ENCODE assay signal across 17 cellular contexts in the genomic region with DNA sequence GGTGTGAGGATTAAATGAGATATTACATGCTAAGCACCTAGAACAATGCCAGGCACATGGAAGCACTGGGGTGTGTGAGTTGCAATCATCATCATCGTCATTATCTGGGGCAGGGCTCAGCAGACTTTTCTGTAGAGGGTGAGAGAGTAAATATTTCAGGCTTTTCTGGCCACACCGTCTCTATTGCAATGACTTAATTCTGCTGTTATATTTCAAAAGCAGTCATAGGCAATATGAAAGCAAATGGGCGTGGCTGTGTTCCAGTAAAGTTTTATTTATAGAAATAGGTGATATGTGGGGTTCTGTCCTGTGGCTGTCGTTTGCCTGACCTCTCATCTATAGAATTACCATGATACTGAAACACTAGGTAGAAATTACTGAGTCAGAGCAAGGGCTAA.
DNase-seq lines count a peak whose midpoint lies in the region; ATAC-seq and TF ChIP-seq lines count a peak whose summit lies in the region.
"Had no signal": no experiment of that assay in that cellular context is flagged by ENCODE, and none has a peak within 500 bp of the region (broad histone marks: within the 10 kb centered on the region; RNA-seq: fewer than 3 reads in every experiment).

No MANE protein-coding gene starts in this region.

- no peak overlapping the region for H3K4me3 Mint-ChIP-seq in activated T-cell treated with anti-CD3 and anti-CD28 coated beads, Interleukin-2, amount 50 U/mL, for 24 hours
- H3K4me3 Mint-ChIP-seq: activated CD8-positive, alpha-beta T cell treated with anti-CD3 and anti-CD28 coated beads for 36 hours; activated naive CD8-positive, alpha-beta T cell treated with anti-CD3 and anti-CD28 coated beads for 36 hours; activated T-cell treated with anti-CD3 and anti-CD28 coated beads, Interleukin-2, amount 50 U/mL, for 4 hours; memory B cell; T-helper 17 cell; WTC11 had no signal

- no peaks in the 10 kb centered on the region for H3K27me3 ChIP-seq in adrenal gland
- no peaks in the 10 kb centered on the region for H3K27me3 ChIP-seq in prostate gland (replicated peaks; ENCODE audit: insufficient read depth)
- no peaks in the 10 kb centered on the region for H3K27me3 ChIP-seq in transverse colon
- H3K27me3 ChIP-seq: SJSA1 had no signal

- 73 to 79% (median 74%) methylated on average over 4 of the region's 4 CpGs for WGBS in adrenal gland, 4 donors
- WGBS in prostate gland, result 56% methylated on average over 4 of the region's 4 CpGs
- WGBS in transverse colon (ENCODE audit: low coverage in 1 of 2), 2 donors, result 29 to 33% methylated on average over 1 to 4 of the region's 4 CpGs

- no peak overlapping the region for H3K4me3 ChIP-seq in adrenal gland
- no peak overlapping the region for H3K4me3 ChIP-seq in fibroblast of the aortic adventitia (ENCODE audit: low read depth, low read length)
- no peak overlapping the region for H3K4me3 ChIP-seq in prostate gland
- no peak overlapping the region for H3K4me3 ChIP-seq in transverse colon
- H3K4me3 ChIP-seq: SJSA1 had no signal

- peaks cover 12 to 45% of the 10 kb centered on the region in 2 donors for H3K4me1 ChIP-seq in adrenal gland (replicated peaks in 1 of 2)
- H3K4me1 ChIP-seq in prostate gland (replicated peaks), result peaks cover 11% of the 10 kb centered on the region
- peaks cover 16 to 47% (median 39%) of the 10 kb centered on the region in 4 donors for H3K4me1 ChIP-seq in transverse colon

- TF ChIP-seq POLR2A in adrenal gland (IDR thresholded peaks at IDR 0.05) (no peak), prostate gland (IDR thresholded peaks at IDR 0.05) (no peak), transverse colon (IDR thresholded peaks at IDR 0.05) (no peak)

- no peaks in the 10 kb centered on the region for H3K36me3 Mint-ChIP-seq in activated T-cell treated with anti-CD3 and anti-CD28 coated beads, Interleukin-2, amount 50 U/mL, for 24 hours (ENCODE audit: low read depth)
- H3K36me3 Mint-ChIP-seq: activated naive CD8-positive, alpha-beta T cell treated with anti-CD3 and anti-CD28 coated beads for 36 hours; memory B cell; WTC11 had no signal

- DNase-seq in adrenal gland (peak in 2 of 7 donors; percentile 14 to 18), fibroblast of the aortic adventitia (ENCODE audit: low read depth) (peak; percentile 64), prostate gland (ENCODE audit: low spot score) (no peak), transverse colon (no peak), NCI-H510A (lab: John Stamatoyannopoulos, UW) (no peak), ACHN (no peak)
- DNase-seq in activated T-cell treated with anti-CD3 and anti-CD28 coated beads, Interleukin-2, amount 50 U/mL, for 24 hours, result no peak
- DNase-seq: activated CD8-positive, alpha-beta T cell treated with anti-CD3 and anti-CD28 coated beads for 36 hours; activated naive CD8-positive, alpha-beta T cell treated with anti-CD3 and anti-CD28 coated beads for 36 hours; activated T-cell treated with anti-CD3 and anti-CD28 coated beads, Interleukin-2, amount 50 U/mL, for 4 hours; NCI-H1105 treated with DMSO at 0.1 percent for 48 hours; NCI-H524 treated with DMSO at 0.1 percent for 48 hours; T-helper 17 cell had no signal

- intact Hi-C loops in adrenal gland (cut with DNase I), result no loop called here
- intact Hi-C loops in prostate gland (cut with DNase I), result loop anchor here (5.0 kb wide), 1 partner anchor 50 kb away; no protein-coding TSS in a partner anchor
- intact Hi-C loops in transverse colon (cut with DNase I; ENCODE audit: low total_unique reads), result loop anchor here (10.0 kb wide), 2 partner anchors 88 to 182 kb away; no protein-coding TSS in a partner anchor

- no peaks in the 10 kb centered on the region for H3K9me3 ChIP-seq in adrenal gland (replicated peaks in 1 of 3)
- H3K9me3 ChIP-seq in prostate gland, result no peaks in the 10 kb centered on the region
- H3K9me3 ChIP-seq in transverse colon, result no peaks in the 10 kb centered on the region
- H3K9me3 ChIP-seq: SJSA1 had no signal

- H3K4me1 Mint-ChIP-seq in activated T-cell treated with anti-CD3 and anti-CD28 coated beads, Interleukin-2, amount 50 U/mL, for 24 hours (ENCODE audit: low read depth), result peaks cover 28% of the 10 kb centered on the region
- H3K4me1 Mint-ChIP-seq: activated naive CD8-positive, alpha-beta T cell treated with anti-CD3 and anti-CD28 coated beads for 36 hours; memory B cell; WTC11 had no signal

- H3K27ac Mint-ChIP-seq in activated T-cell treated with anti-CD3 and anti-CD28 coated beads, Interleukin-2, amount 50 U/mL, for 24 hours, result no peak overlapping the region
- H3K27ac Mint-ChIP-seq: activated CD8-positive, alpha-beta T cell treated with anti-CD3 and anti-CD28 coated beads for 36 hours; activated naive CD8-positive, alpha-beta T cell treated with anti-CD3 and anti-CD28 coated beads for 36 hours; memory B cell; T-helper 17 cell; WTC11 had no signal

- TF ChIP-seq CTCF in adrenal gland (IDR thresholded peaks at IDR 0.05) (no peak), fibroblast of the aortic adventitia (IDR thresholded peaks at IDR 0.05; ENCODE audit: insufficient read depth, low read length) (no peak), prostate gland (IDR thresholded peaks at IDR 0.05) (no peak), transverse colon (IDR thresholded peaks at IDR 0.05) (no peak)

- ATAC-seq in HG03025 (IDR thresholded peaks at IDR 0.05; ENCODE audit: low FRiP score, unreplicated experiment), result no peak
- ATAC-seq: activated CD8-positive, alpha-beta T cell treated with anti-CD3 and anti-CD28 coated beads for 36 hours; activated T-cell treated with anti-CD3 and anti-CD28 coated beads, Interleukin-2, amount 50 U/mL, for 4 hours; T-helper 17 cell; WTC11 had no signal

- peaks cover 7% of the 10 kb centered on the region for H3K27me3 Mint-ChIP-seq in activated T-cell treated with anti-CD3 and anti-CD28 coated beads, Interleukin-2, amount 50 U/mL, for 24 hours
- H3K27me3 Mint-ChIP-seq: activated CD8-positive, alpha-beta T cell treated with anti-CD3 and anti-CD28 coated beads for 36 hours; T-helper 17 cell had no signal

- no peak for TF ChIP-seq EP300 in transverse colon (IDR thresholded peaks at IDR 0.05; ENCODE audit: low read depth)

- in situ Hi-C loops in transverse colon (cut with MboI; ENCODE audit: low pct_ligation_motif_present in 1 of 4, low pct_unique_long_range_greater_than_20kb in 1 of 4, low sequenced_read_pairs in 3 of 4), result no loop called here
- in situ Hi-C loops in ACHN (cut with HindIII; ENCODE audit: low pct_ligation_motif_present, low pct_unique_long_range_greater_than_20kb, low sequenced_read_pairs), result no loop called here

- peak overlapping the region in 3 of 5 donors; percentile 68 to 88 (median 86) for H3K27ac ChIP-seq in adrenal gland
- peak overlapping the region; percentile 77 to 82 for H3K27ac ChIP-seq in prostate gland
- peak overlapping the region; percentile 81 to 87 (median 84) for H3K27ac ChIP-seq in transverse colon
- H3K27ac ChIP-seq: SJSA1 had no signal

- peaks cover 6% of the 10 kb centered on the region for H3K9me3 Mint-ChIP-seq in activated T-cell treated with anti-CD3 and anti-CD28 coated beads, Interleukin-2, amount 50 U/mL, for 24 hours
- H3K9me3 Mint-ChIP-seq: activated CD8-positive, alpha-beta T cell treated with anti-CD3 and anti-CD28 coated beads for 36 hours; activated naive CD8-positive, alpha-beta T cell treated with anti-CD3 and anti-CD28 coated beads for 36 hours; activated T-cell treated with anti-CD3 and anti-CD28 coated beads, Interleukin-2, amount 50 U/mL, for 4 hours; memory B cell had no signal

- H3K36me3 ChIP-seq in adrenal gland (replicated peaks in 1 of 2) (no peaks in the 10 kb centered on the region), prostate gland (no peaks in the 10 kb centered on the region), transverse colon (no peaks in the 10 kb centered on the region)
- H3K36me3 ChIP-seq: SJSA1 had no signal

Comparison
In these comparisons a context has a peak if more than half of its experiments do, and no peak if none do; other contexts are left out.
1. intact Hi-C loops: an anchor here in prostate gland (5.0 kb wide) and transverse colon (10.0 kb wide); none called in adrenal gland.